ENCODE assay signal across 1 cellular context in genomic region chr11:85663781-85664560, GRCh38.
A peak's percentile ranks its signal among the peaks of the same experiment; 100 is the strongest.
TF ChIP-seq lines count a peak whose summit lies in the region.

No MANE protein-coding gene starts in this region.

TF ChIP-seq in K562, 482 proteins besides CTCF, POLR2A, EP300 and RAD21 (continued from another document and continues in another):
- no peak for TF ChIP-seq IRF9 (tag; IDR thresholded peaks at IDR 0.05)
- peak in 1 of 2 experiments; percentile 30; a peak in 1 of 4 replicates for TF ChIP-seq RCOR1 (IDR thresholded peaks at IDR 0.05; ENCODE audit: borderline replicate concordance in 1 of 2, low read depth in 2 of 2, low read length in 2 of 2)
- TF ChIP-seq CBX3 (IDR thresholded peaks at IDR 0.05; ENCODE audit: borderline replicate concordance in 1 of 2, low read length in 2 of 2): no peak
- TF ChIP-seq ARID4B (CRISPR knock-in tag; IDR thresholded peaks at IDR 0.05): no peak; the same call in 1 of the 2 replicates
- TF ChIP-seq POLR3G (IDR thresholded peaks at IDR 0.05; ENCODE audit: extremely low read depth, insufficient read length, insufficient replicate concordance): no peak
- no peak for TF ChIP-seq CHAMP1 (IDR thresholded peaks at IDR 0.05)
- no peak for TF ChIP-seq ZKSCAN8 (CRISPR knock-in tag; IDR thresholded peaks at IDR 0.05)
- 0 out of 2 replicates have a peak, but pooled peaks have one; percentile 5 for TF ChIP-seq CREB1 (IDR thresholded peaks at IDR 0.05)
- TF ChIP-seq CREB1 (CRISPR knock-in tag; IDR thresholded peaks at IDR 0.05): peak; percentile 25; the same call in 1 of the 2 replicates
- no peak for TF ChIP-seq FUS (optimal IDR thresholded peaks at IDR 0.05; ENCODE audit: low read depth, low read length)
- TF ChIP-seq SRSF3 (IDR thresholded peaks at IDR 0.05; ENCODE audit: insufficient read depth, low read length): 0 out of 2 replicates have a peak, but pooled peaks have one; percentile 31
- TF ChIP-seq SMAD3 (CRISPR knock-in tag; conservative IDR thresholded peaks at IDR 0.05): no peak
- TF ChIP-seq ZNF395 (CRISPR knock-in tag; IDR thresholded peaks at IDR 0.05): no peak
- TF ChIP-seq IFI16 (CRISPR knock-in tag; IDR thresholded peaks at IDR 0.05): no peak
- TF ChIP-seq RBFOX2 (IDR thresholded peaks at IDR 0.05; ENCODE audit: low read depth, low read length): no peak
- TF ChIP-seq SAP30 (IDR thresholded peaks at IDR 0.05; ENCODE audit: borderline replicate concordance, insufficient read depth, low read depth, low read length, poor library complexity, severe bottlenecking): peak; percentile 25
- TF ChIP-seq TBP (optimal IDR thresholded peaks at IDR 0.05; ENCODE audit: low read depth, low read length): no peak
- peak; percentile 40; the same call in 1 of the 2 replicates for TF ChIP-seq RB1 (IDR thresholded peaks at IDR 0.05; ENCODE audit: low read depth)
- TF ChIP-seq TFAP4 (CRISPR knock-in tag; IDR thresholded peaks at IDR 0.05; ENCODE audit: borderline replicate concordance): peak; percentile 53; the same call in 1 of the 2 replicates
- TF ChIP-seq SREBF2 (CRISPR knock-in tag; IDR thresholded peaks at IDR 0.05): no peak
- no peak for TF ChIP-seq CHD7 (IDR thresholded peaks at IDR 0.05; ENCODE audit: low read depth, low read length)
- no peak for TF ChIP-seq RAD51 (IDR thresholded peaks at IDR 0.05; ENCODE audit: borderline replicate concordance, low read depth)
- TF ChIP-seq SMARCC2 (IDR thresholded peaks at IDR 0.05; ENCODE audit: low read depth): 0 out of 2 replicates have a peak, but pooled peaks have one; percentile 24
